ENCODE assay signal across 2 cellular contexts in genomic region chr1:23383547-23384311, GRCh38.
TF ChIP-seq lines count a peak whose summit lies in the region.

No MANE protein-coding gene starts in this region.

TF ChIP-seq in endothelial cell of umbilical vein, 7 proteins besides CTCF, POLR2A, EP300 and RAD21:
- no peak for TF ChIP-seq FOS (IDR thresholded peaks at IDR 0.05; ENCODE audit: borderline replicate concordance, insufficient read depth, low read length)
- no peak for TF ChIP-seq POLR2AphosphoS5 (IDR thresholded peaks at IDR 0.05; ENCODE audit: insufficient read depth, low read depth, low read length)
- TF ChIP-seq EZH2 (IDR thresholded peaks at IDR 0.05; ENCODE audit: borderline replicate concordance, low read depth, low read length, severe bottlenecking) = no peak
- no peak for TF ChIP-seq GATA2 (IDR thresholded peaks at IDR 0.05; ENCODE audit: insufficient read depth, insufficient read length, low read depth, low read length)
- TF ChIP-seq, protein P1, sequence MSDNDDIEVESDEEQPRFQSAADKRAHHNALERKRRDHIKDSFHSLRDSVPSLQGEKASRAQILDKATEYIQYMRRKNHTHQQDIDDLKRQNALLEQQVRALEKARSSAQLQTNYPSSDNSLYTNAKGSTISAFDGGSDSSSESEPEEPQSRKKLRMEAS (IDR thresholded peaks at IDR 0.05; ENCODE audit: insufficient read depth, insufficient read length) = peak; percentile 17
TF ChIP-seq in endothelial cell of umbilical vein: peak in this region for 1.

TF ChIP-seq in HepG2, 621 proteins besides CTCF, POLR2A, EP300 and RAD21:
- TF ChIP-seq HMG20A (CRISPR knock-in tag; IDR thresholded peaks at IDR 0.05; ENCODE audit: borderline replicate concordance) (no peak), ZNF30 (CRISPR knock-in tag; IDR thresholded peaks at IDR 0.05) (no peak), BCL3 (CRISPR knock-in tag; IDR thresholded peaks at IDR 0.05) (no peak), ZNF781 (CRISPR knock-in tag; IDR thresholded peaks at IDR 0.05; ENCODE audit: borderline replicate concordance, not compliant biosample characterization) (no peak), ZNF24 (IDR thresholded peaks at IDR 0.05) (no peak), ZNF318 (CRISPR knock-in tag; IDR thresholded peaks at IDR 0.05) (no peak), SRY (CRISPR knock-in tag; IDR thresholded peaks at IDR 0.05) (no peak), ZNF563 (CRISPR knock-in tag; IDR thresholded peaks at IDR 0.05) (no peak), ADNP (CRISPR knock-in tag; IDR thresholded peaks at IDR 0.05) (no peak), RBM22 (optimal IDR thresholded peaks at IDR 0.05; ENCODE audit: low read length) (no peak), ZMAT3 (CRISPR knock-in tag; conservative IDR thresholded peaks at IDR 0.05) (no peak), SCMH1 (CRISPR knock-in tag; IDR thresholded peaks at IDR 0.05; ENCODE audit: borderline replicate concordance) (no peak), ZNF256 (CRISPR knock-in tag; conservative IDR thresholded peaks at IDR 0.05) (no peak), SOX13 (IDR thresholded peaks at IDR 0.05) (no peak), SOX13 (CRISPR knock-in tag; conservative IDR thresholded peaks at IDR 0.05 in 1 of 2, IDR thresholded peaks at IDR 0.05 in 1 of 2) (no peak), RELA (CRISPR knock-in tag; IDR thresholded peaks at IDR 0.05) (no peak), KAT8 (CRISPR knock-in tag; IDR thresholded peaks at IDR 0.05) (no peak)
- TF ChIP-seq, protein P2, sequence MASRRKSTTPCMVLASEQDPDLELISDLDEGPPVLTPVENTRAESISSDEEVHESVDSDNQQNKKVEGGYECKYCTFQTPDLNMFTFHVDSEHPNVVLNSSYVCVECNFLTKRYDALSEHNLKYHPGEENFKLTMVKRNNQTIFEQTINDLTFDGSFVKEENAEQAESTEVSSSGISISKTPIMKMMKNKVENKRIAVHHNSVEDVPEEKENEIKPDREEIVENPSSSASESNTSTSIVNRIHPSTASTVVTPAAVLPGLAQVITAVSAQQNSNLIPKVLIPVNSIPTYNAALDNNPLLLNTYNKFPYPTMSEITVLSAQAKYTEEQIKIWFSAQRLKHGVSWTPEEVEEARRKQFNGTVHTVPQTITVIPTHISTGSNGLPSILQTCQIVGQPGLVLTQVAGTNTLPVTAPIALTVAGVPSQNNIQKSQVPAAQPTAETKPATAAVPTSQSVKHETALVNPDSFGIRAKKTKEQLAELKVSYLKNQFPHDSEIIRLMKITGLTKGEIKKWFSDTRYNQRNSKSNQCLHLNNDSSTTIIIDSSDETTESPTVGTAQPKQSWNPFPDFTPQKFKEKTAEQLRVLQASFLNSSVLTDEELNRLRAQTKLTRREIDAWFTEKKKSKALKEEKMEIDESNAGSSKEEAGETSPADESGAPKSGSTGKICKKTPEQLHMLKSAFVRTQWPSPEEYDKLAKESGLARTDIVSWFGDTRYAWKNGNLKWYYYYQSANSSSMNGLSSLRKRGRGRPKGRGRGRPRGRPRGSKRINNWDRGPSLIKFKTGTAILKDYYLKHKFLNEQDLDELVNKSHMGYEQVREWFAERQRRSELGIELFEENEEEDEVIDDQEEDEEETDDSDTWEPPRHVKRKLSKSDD (CRISPR knock-in tag; IDR thresholded peaks at IDR 0.05; ENCODE audit: low read depth) = no peak
